28 cellular contexts compared by ENCODE assay signal in the genomic region with DNA sequence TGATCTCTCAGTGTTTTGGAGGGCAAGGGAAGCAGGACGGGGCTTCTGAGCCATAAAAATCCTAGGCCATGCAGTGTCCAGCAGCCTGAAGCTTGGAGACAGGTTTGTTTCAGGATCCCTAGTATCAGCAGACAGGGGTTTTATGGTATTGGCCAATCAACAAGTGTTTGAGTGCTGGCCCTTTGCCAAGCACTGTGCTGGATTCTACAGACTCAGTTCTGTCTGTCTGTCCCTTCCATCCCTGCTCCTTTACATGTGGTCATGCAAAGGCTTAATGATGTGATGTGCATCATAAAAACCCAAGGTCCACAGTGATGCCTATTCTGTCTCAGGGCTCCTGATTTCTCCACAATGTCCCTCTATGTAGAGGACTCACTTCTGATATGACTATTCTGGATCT.
"Had no signal": no experiment of that assay in that cellular context is flagged by ENCODE, and none has a peak within 500 bp of the region (broad histone marks: within the 10 kb centered on the region; RNA-seq: fewer than 3 reads in every experiment).

No MANE protein-coding gene starts in this region.

- H3K27me3 Mint-ChIP-seq: stimulated activated memory B cell treated with anti-CD40 and anti-IgM and Interleukin-4, amounts not matched to agents 10 μg/mL and 1 μg/mL and 100 μg/mL, for 72 hours; stimulated activated naive B cell treated with anti-CD40 and anti-IgM and Interleukin-4, amounts not matched to agents 10 μg/mL and 1 μg/mL and 100 μg/mL, for 72 hours; stimulated activated naive CD8-positive, alpha-beta T cell treated with anti-CD3 and anti-CD28 coated beads, Interleukin-15, amount 100 ng/mL, for 72 hours; stimulated activated naive CD8-positive, alpha-beta T cell treated with anti-CD3 and anti-CD28 coated beads, Interleukin-15, Interleukin-2, amounts not matched to agents 100 ng/mL and 50 ng/mL, for 24 hours had no signal

- ATAC-seq: stimulated activated effector memory CD8-positive, alpha-beta T cell treated with anti-CD3 and anti-CD28 coated beads, Interleukin-12 subunit alpha, Interleukin-12 subunit beta, amount 100 ng/mL, for 72 hours; stimulated activated memory B cell treated with anti-CD40 and anti-IgM and Interleukin-4, amounts not matched to agents 10 μg/mL and 1 μg/mL and 100 μg/mL, for 72 hours; stimulated activated naive B cell treated with anti-CD40 and anti-IgM and Interleukin-4, amounts not matched to agents 10 μg/mL and 1 μg/mL and 100 μg/mL, for 72 hours; stimulated activated naive CD8-positive, alpha-beta T cell treated with anti-CD3 and anti-CD28 coated beads, Interleukin-15, amount 100 ng/mL, for 72 hours; stimulated activated naive CD8-positive, alpha-beta T cell treated with anti-CD3 and anti-CD28 coated beads, Interleukin-15, Interleukin-2, amounts not matched to agents 100 U/mL and 50 U/mL, for 24 hours; upper lobe of right lung had no signal

- H3K4me3 Mint-ChIP-seq: stimulated activated effector memory CD8-positive, alpha-beta T cell treated with anti-CD3 and anti-CD28 coated beads, Interleukin-12 subunit alpha, Interleukin-12 subunit beta, amount 100 ng/mL, for 72 hours; stimulated activated memory B cell treated with anti-CD40 and anti-IgM and Interleukin-4, amounts not matched to agents 10 μg/mL and 1 μg/mL and 100 μg/mL, for 72 hours; stimulated activated naive B cell treated with anti-CD40 and anti-IgM and Interleukin-4, amounts not matched to agents 10 μg/mL and 1 μg/mL and 100 μg/mL, for 72 hours; stimulated activated naive CD8-positive, alpha-beta T cell treated with anti-CD3 and anti-CD28 coated beads, Interleukin-15, amount 100 ng/mL, for 72 hours; stimulated activated naive CD8-positive, alpha-beta T cell treated with anti-CD3 and anti-CD28 coated beads, Interleukin-15, Interleukin-2, amounts not matched to agents 100 ng/mL and 50 ng/mL, for 24 hours; type B pancreatic cell had no signal

- H3K27ac Mint-ChIP-seq: stimulated activated effector memory CD8-positive, alpha-beta T cell treated with anti-CD3 and anti-CD28 coated beads, Interleukin-12 subunit alpha, Interleukin-12 subunit beta, amount 100 ng/mL, for 72 hours; stimulated activated memory B cell treated with anti-CD40 and anti-IgM and Interleukin-4, amounts not matched to agents 10 μg/mL and 1 μg/mL and 100 μg/mL, for 72 hours; stimulated activated naive B cell treated with anti-CD40 and anti-IgM and Interleukin-4, amounts not matched to agents 10 μg/mL and 1 μg/mL and 100 μg/mL, for 72 hours; stimulated activated naive CD8-positive, alpha-beta T cell treated with anti-CD3 and anti-CD28 coated beads, Interleukin-15, amount 100 ng/mL, for 72 hours; stimulated activated naive CD8-positive, alpha-beta T cell treated with anti-CD3 and anti-CD28 coated beads, Interleukin-15, Interleukin-2, amounts not matched to agents 100 ng/mL and 50 ng/mL, for 24 hours; type B pancreatic cell had no signal

- H3K36me3 Mint-ChIP-seq: stimulated activated effector memory CD8-positive, alpha-beta T cell treated with anti-CD3 and anti-CD28 coated beads, Interleukin-12 subunit alpha, Interleukin-12 subunit beta, amount 100 ng/mL, for 72 hours; stimulated activated memory B cell treated with anti-CD40 and anti-IgM and Interleukin-4, amounts not matched to agents 10 μg/mL and 1 μg/mL and 100 μg/mL, for 72 hours; stimulated activated naive B cell treated with anti-CD40 and anti-IgM and Interleukin-4, amounts not matched to agents 10 μg/mL and 1 μg/mL and 100 μg/mL, for 72 hours; type B pancreatic cell had no signal

- H3K9me3 Mint-ChIP-seq: type B pancreatic cell had no signal

- DNase-seq: stimulated activated CD4-positive, alpha-beta T cell treated with anti-CD3 and anti-CD28 coated beads, Interleukin-2, amount 100 ng/mL, for 48 hours; stimulated activated CD4-positive, alpha-beta T cell treated with anti-CD3 and anti-CD28 coated beads, Interleukin-4, amount 100 ng/mL, for 1 hour; stimulated activated CD4-positive, alpha-beta T cell treated with anti-CD3 and anti-CD28 coated beads, Interleukin-4, amount 100 ng/mL, for 24 hours; stimulated activated CD4-positive, alpha-beta T cell treated with anti-CD3 and anti-CD28 coated beads, Interleukin-4, amount 100 ng/mL, for 4 hours; stimulated activated CD8-positive, alpha-beta memory T cell treated with anti-CD3 and anti-CD28 coated beads, Interleukin-4, amount 100 ng/mL, for 48 hours; stimulated activated naive B cell treated with anti-CD40 and anti-IgM and Interleukin-4, amounts not matched to agents 10 μg/mL and 1 μg/mL and 100 μg/mL, for 72 hours; stimulated activated naive CD4-positive, alpha-beta T cell; stimulated activated naive CD4-positive, alpha-beta T cell treated with Interleukin-2 at 50 U/mL for 16 hours; stimulated activated naive CD8-positive, alpha-beta T cell treated with anti-CD3 and anti-CD28 coated beads, Interleukin-15, amount 100 ng/mL, for 72 hours; stimulated activated naive CD8-positive, alpha-beta T cell treated with anti-CD3 and anti-CD28 coated beads, Interleukin-15, Interleukin-2, amounts not matched to agents 100 U/mL and 50 U/mL, for 24 hours; stomach; substantia nigra; testis; thyroid gland; tibial artery; transverse colon; trophoblast cell; upper lobe of left lung; upper lobe of right lung; uterus had no signal

- H3K9me3 ChIP-seq: stomach, suprapubic skin, testis, thoracic aorta, thyroid gland, tibial artery, tibial nerve, transverse colon, upper lobe of left lung, upper lobe of right lung, uterus, vagina had no signal

- H3K4me1 ChIP-seq: stomach, suprapubic skin, testis, thyroid gland, tibial artery, tibial nerve, upper lobe of left lung, upper lobe of right lung, uterus, vagina had no signal

- H3K4me1 Mint-ChIP-seq: stimulated activated effector memory CD8-positive, alpha-beta T cell treated with anti-CD3 and anti-CD28 coated beads, Interleukin-12 subunit alpha, Interleukin-12 subunit beta, amount 100 ng/mL, for 72 hours; stimulated activated memory B cell treated with anti-CD40 and anti-IgM and Interleukin-4, amounts not matched to agents 10 μg/mL and 1 μg/mL and 100 μg/mL, for 72 hours; stimulated activated naive B cell treated with anti-CD40 and anti-IgM and Interleukin-4, amounts not matched to agents 10 μg/mL and 1 μg/mL and 100 μg/mL, for 72 hours; stimulated activated naive CD8-positive, alpha-beta T cell treated with anti-CD3 and anti-CD28 coated beads, Interleukin-15, amount 100 ng/mL, for 72 hours had no signal

- H3K27me3 ChIP-seq: stomach, suprapubic skin, testis, thyroid gland, tibial artery, tibial nerve, transverse colon, upper lobe of left lung, upper lobe of right lung, uterus, vagina had no signal

- H3K36me3 ChIP-seq: stomach, suprapubic skin, thoracic aorta, thyroid gland, tibial artery, tibial nerve, transverse colon, upper lobe of left lung, upper lobe of right lung, uterus, vagina had no signal

- H3K27ac ChIP-seq: stomach, suprapubic skin, testis, thoracic aorta, thyroid gland, tibial artery, tibial nerve, transverse colon, upper lobe of left lung, upper lobe of right lung, uterus, vagina had no signal

- H3K4me3 ChIP-seq: stomach, suprapubic skin, testis, thoracic aorta, thyroid gland, tibial artery, tibial nerve, transverse colon, upper lobe of left lung, upper lobe of right lung, uterus, vagina had no signal
